In the genomic region with DNA sequence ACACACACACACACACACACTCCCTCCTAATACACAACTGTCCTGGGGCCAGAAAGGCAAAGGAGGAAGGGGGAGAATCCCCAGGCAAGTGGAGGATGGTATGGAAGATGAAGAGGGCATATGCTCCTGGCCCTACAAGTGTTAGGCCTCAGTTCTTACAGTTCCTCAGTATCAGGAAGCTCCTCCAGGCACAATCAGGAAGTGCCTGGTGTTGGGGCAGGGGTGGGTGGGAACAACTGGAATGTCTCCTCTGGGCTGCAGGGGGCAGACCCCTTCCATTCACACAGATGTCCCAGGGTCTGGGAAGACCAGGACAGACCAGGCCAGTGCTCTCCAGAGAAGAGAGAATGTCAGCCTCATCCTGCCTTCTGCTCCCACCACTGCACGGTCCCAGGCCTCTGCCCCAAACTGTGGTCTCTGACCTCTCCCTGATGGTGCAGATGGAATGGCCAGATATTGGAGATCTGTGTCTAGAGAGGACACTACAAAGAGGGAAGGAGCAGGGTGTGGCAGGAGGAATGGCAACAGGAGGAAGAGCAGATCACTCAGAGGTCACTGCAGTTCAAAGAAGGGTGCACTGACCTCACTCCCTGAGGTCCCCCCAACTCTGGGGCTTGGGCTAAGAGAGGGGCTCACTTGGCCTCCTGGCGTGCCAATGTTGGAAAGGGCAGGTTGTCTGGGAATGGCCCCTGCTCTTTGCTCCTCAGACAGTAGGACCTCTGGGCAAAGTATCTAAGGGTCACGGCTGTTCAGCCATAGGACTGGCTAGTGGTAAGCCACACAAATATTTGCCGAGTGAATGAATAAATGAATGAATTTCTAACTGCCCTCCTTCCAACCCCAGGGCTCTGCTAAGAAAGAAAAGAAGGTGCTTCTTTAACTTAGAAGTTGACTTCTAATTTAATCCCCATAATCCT, we compare ENCODE assay signal across 9 cellular contexts. TPM values are rescaled to one million over a fixed set of nuclear protein-coding genes. Genes with fewer than 3 reads are reported as not detected.
DNase-seq lines count a peak whose midpoint lies in the region; ATAC-seq, FAIRE-seq and TF ChIP-seq lines count a peak whose summit lies in the region.
"Had no signal": no experiment of that assay in that cellular context is flagged by ENCODE, and none has a peak within 500 bp of the region (broad histone marks: within the 10 kb centered on the region; RNA-seq: fewer than 3 reads in every experiment).

No MANE protein-coding gene starts in this region.

- H3K27ac Mint-ChIP-seq in natural killer cell treated with Interleukin-12 subunit alpha and Interleukin-12 subunit beta and Interleukin-15 and Interleukin-18, amount 100 ng/mL, for 72 hours = peak overlapping the region; percentile 94 to 99

- H2AFZ ChIP-seq in DND-41 (ENCODE audit: low read depth, low read length) = no peak overlapping the region
- H2AFZ ChIP-seq in K562 (ENCODE audit: low read depth, low read length) = peak overlapping the region; percentile 62; the same call in 1 of the 2 replicates

- peak; percentile 41 for TF ChIP-seq CTCF in DND-41 (IDR thresholded peaks at IDR 0.05; ENCODE audit: borderline replicate concordance, extremely low read depth, low read length, poor library complexity, severe bottlenecking)
- TF ChIP-seq CTCF in K562 (IDR thresholded peaks at IDR 0.05 in 2 of 3, conservative IDR thresholded peaks at IDR 0.05 in 1 of 3; ENCODE audit: insufficient read depth in 2 of 3, low read depth in 1 of 3, low read length in 3 of 3) = 0 out of 6 replicates have a peak, but pooled peaks of 1 of the 3 experiments have one; percentile 16

- in situ Hi-C loops in K562 (cut with MboI) = no loop called here

- DNase-seq in DND-41 (peak; percentile 41), K562 (ENCODE audit: extremely low read depth in 1 of 4, low spot score in 3 of 4) (peak in 1 of 4 experiments; percentile 29), middle frontal gyrus (ENCODE audit: extremely low spot score, low spot score) (no peak)
- no peak for DNase-seq in natural killer cell treated with Interleukin-12 subunit alpha and Interleukin-12 subunit beta and Interleukin-15 and Interleukin-18, amount 100 ng/mL, for 72 hours (ENCODE audit: low spot score)

- no peak for ATAC-seq in DND-41 (ENCODE audit: insufficient read depth, low read depth)
- ATAC-seq in HG03439 (IDR thresholded peaks at IDR 0.05; ENCODE audit: unreplicated experiment) = peak; percentile 2
- peak; percentile 32 for ATAC-seq in K562
- no peak for ATAC-seq in natural killer cell treated with Interleukin-12 subunit alpha and Interleukin-12 subunit beta and Interleukin-15 and Interleukin-18, amount 100 ng/mL, for 72 hours
- ATAC-seq in GM18868 (IDR thresholded peaks at IDR 0.05; ENCODE audit: unreplicated experiment) = no peak
- ATAC-seq in HG03025 (IDR thresholded peaks at IDR 0.05; ENCODE audit: low FRiP score, unreplicated experiment) = no peak
- ATAC-seq in GM19463 (IDR thresholded peaks at IDR 0.05; ENCODE audit: unreplicated experiment) = no peak

- H3K27me3 Mint-ChIP-seq in natural killer cell treated with Interleukin-12 subunit alpha and Interleukin-12 subunit beta and Interleukin-15 and Interleukin-18, amount 100 ng/mL, for 72 hours = no peaks in the 10 kb centered on the region

- intact Hi-C loops in K562 (cut with micrococcal nuclease) = no loop called here

- H3K27ac ChIP-seq in DND-41 (ENCODE audit: low read length) (peak overlapping the region; percentile 89), K562 (ENCODE audit: extremely low read depth, low read depth, low read length) (no peak overlapping the region)

- H3K4me1 Mint-ChIP-seq in natural killer cell treated with Interleukin-12 subunit alpha and Interleukin-12 subunit beta and Interleukin-15 and Interleukin-18, amount 100 ng/mL, for 72 hours (ENCODE audit: low read depth in 2 of 2) = peaks cover 67 to 71% of the 10 kb centered on the region in 2 donors

- TF ChIP-seq EP300 in K562 (IDR thresholded peaks at IDR 0.05; ENCODE audit: low read length) = no peak

- H3K79me2 ChIP-seq in DND-41 (ENCODE audit: insufficient read depth, low read length) (peaks cover 57% of the 10 kb centered on the region), K562 (ENCODE audit: control insufficient read depth, insufficient read depth, low read length) (no peaks in the 10 kb centered on the region)

- no peaks in the 10 kb centered on the region for H3K9me3 Mint-ChIP-seq in natural killer cell treated with Interleukin-12 subunit alpha and Interleukin-12 subunit beta and Interleukin-15 and Interleukin-18, amount 100 ng/mL, for 72 hours

- H4K20me1 ChIP-seq in DND-41 (ENCODE audit: insufficient read depth, low read length) (no peaks in the 10 kb centered on the region), K562 (replicated peaks; ENCODE audit: control insufficient read depth, insufficient read depth, low read length) (no peaks in the 10 kb centered on the region)

- POLR2A ChIA-PET in K562 (lab: Yijun Ruan, JAX) = interaction anchor here (0.7 to 0.8 kb wide), 2 partner anchors 11 to 386 kb away, joined by 3 to 4 read pairs; no protein-coding TSS in a partner anchor

- H3K9ac ChIP-seq in DND-41 (ENCODE audit: low read depth, low read length) (peak overlapping the region; percentile 73), K562 (ENCODE audit: insufficient read depth in 1 of 2, low read depth in 2 of 2, low read length in 2 of 2) (peak overlapping the region in 1 of 2 experiments; percentile 35; a peak in 1 of 4 replicates)

- CTCF ChIA-PET in K562 (lab: Yijun Ruan, JAX; ENCODE audit: low intra/inter-chr PET ratio) = no interaction called here

- H3K4me3 Mint-ChIP-seq in natural killer cell treated with Interleukin-12 subunit alpha and Interleukin-12 subunit beta and Interleukin-15 and Interleukin-18, amount 100 ng/mL, for 72 hours = peak overlapping the region; percentile 98

- peaks cover 98% of the 10 kb centered on the region for H3K4me1 ChIP-seq in DND-41 (ENCODE audit: insufficient read depth, low read length)
- H3K4me1 ChIP-seq in K562 (replicated peaks in 1 of 2; ENCODE audit: control insufficient read depth in 2 of 2, insufficient read depth in 2 of 2, low read length in 2 of 2) = peaks cover 23 to 29% of the 10 kb centered on the region in 2 experiments

- no peaks in the 10 kb centered on the region for H3K9me1 ChIP-seq in K562 (ENCODE audit: control insufficient read depth, insufficient read depth, low read length)

- H3K36me3 Mint-ChIP-seq in natural killer cell treated with Interleukin-12 subunit alpha and Interleukin-12 subunit beta and Interleukin-15 and Interleukin-18, amount 100 ng/mL, for 72 hours = peaks cover 6% of the 10 kb centered on the region

- H3K4me3 ChIP-seq in DND-41 (ENCODE audit: low read depth in 1 of 2, low read length in 2 of 2) = peak overlapping the region in 1 of 2 experiments; percentile 76; a peak in 2 of 4 replicates
- no peak overlapping the region for H3K4me3 ChIP-seq in K562

- peak; percentile 21 to 34; a peak in 3 of 4 replicates for TF ChIP-seq RAD21 in K562 (CRISPR knock-in tag; conservative IDR thresholded peaks at IDR 0.05 in 1 of 2, IDR thresholded peaks at IDR 0.05 in 1 of 2)

- WGBS in K562 (ENCODE audit: insufficient coverage, low coverage, missing lambda C conversion rate) = 47% methylated on average over 4 of the region's 4 CpGs

- H3K9me3 ChIP-seq in DND-41 (ENCODE audit: insufficient read depth, low read length, severe bottlenecking) (no peaks in the 10 kb centered on the region), K562 (replicated peaks; ENCODE audit: control insufficient read depth, insufficient read depth, low read depth, low read length) (no peaks in the 10 kb centered on the region)

- no peaks in the 10 kb centered on the region for H3K27me3 ChIP-seq in DND-41 (ENCODE audit: insufficient read depth, low read length, poor library complexity)
- peaks cover 0 to 5% of the 10 kb centered on the region in 2 experiments; a peak in 3 of 5 replicates for H3K27me3 ChIP-seq in K562 (ENCODE audit: control insufficient read depth in 2 of 2, insufficient read depth in 2 of 2, low read length in 2 of 2)

- no peak for FAIRE-seq in K562 (lab: Jason Lieb, UNC)
- FAIRE-seq: endothelial cell of umbilical vein had no signal

- no peak for TF ChIP-seq POLR2A in K562 (conservative IDR thresholded peaks at IDR 0.05)

- H3K36me3 ChIP-seq in DND-41 (ENCODE audit: insufficient read depth, low read length) (peaks cover 23% of the 10 kb centered on the region), K562 (ENCODE audit: control insufficient read depth, insufficient read depth, low read length) (no peaks in the 10 kb centered on the region)

- no TSS peak for BruUV-seq in K562 (replicated peaks; lab: Mats Ljungman, UMichigan)

- H3K4me2 ChIP-seq in DND-41 (ENCODE audit: insufficient read depth, low read length) = peak overlapping the region; percentile 75
- peak overlapping the region; percentile 24; the same call in 1 of the 2 replicates for H3K4me2 ChIP-seq in K562 (ENCODE audit: insufficient read depth, low read length)

RNA-seq across cellular contexts. Expression of gene DENND2D, which starts 2.5 kb away (rescaled TPM):
- total RNA-seq in K562 (2011; cell fraction: chromatin; rRNA removed; ENCODE audit: low replicate concordance) = not detected in 2 replicates
- total RNA-seq in K562 (2011; cell fraction: nucleolus; rRNA removed) = not detected in 2 replicates
- not detected in 2 replicates for total RNA-seq in K562 (2011; cell fraction: nucleoplasm; rRNA removed)
- total RNA-seq in K562 (2014; rRNA removed) = not detected in 2 replicates
- total RNA-seq in K562 (2014; rRNA removed; fragmentation: Illumina TruSeq; extraction: Trizol) = not detected in 2 replicates
- 0.15 TPM in 1 of 2 replicates, not detected in the other for total RNA-seq in K562 (2015; rRNA removed; fragmentation: Illumina TruSeq; extraction: Trizol)
- 0.36 and 0.44 TPM in 2 replicates for total RNA-seq in K562 (2021)
- not detected in 2 replicates for polyA plus RNA-seq in K562 (2011; rRNA removed)
- polyA plus RNA-seq in K562 (2011; cell fraction: cytosol; rRNA removed) = 0.10 TPM in 1 of 2 replicates, not detected in the other
- polyA plus RNA-seq in K562 (2011; cell fraction: nucleus; rRNA removed) = not detected in 2 replicates
- 0.17 and 0.33 TPM in 2 replicates for polyA plus RNA-seq in K562 (2012)
- 0.13 TPM in 1 of 2 replicates, not detected in the other for polyA plus RNA-seq in K562 (2014; fragmentation: Illumina TruSeq; extraction: Trizol)
- polyA plus RNA-seq in K562 (2014; fragmentation: Nextera tagmentation; extraction: Ambion mirVana) = under 1 TPM in 1 of 2 experiments, not detected in 1; 0.08 TPM
- not detected in 2 replicates for polyA plus RNA-seq in K562 (2014; rRNA removed)
- 0.11 TPM in 1 of 2 replicates, not detected in the other for polyA minus RNA-seq in K562 (2011; rRNA and poly(A)+ RNA removed)
- polyA minus RNA-seq in K562 (2011; cell fraction: cytosol; rRNA and poly(A)+ RNA removed) = not detected in 2 replicates
- 0.13 TPM in 1 of 2 replicates, not detected in the other for polyA minus RNA-seq in K562 (2011; cell fraction: nucleus; rRNA and poly(A)+ RNA removed)
- total RNA-seq in natural killer cell treated with Interleukin-12 subunit alpha and Interleukin-12 subunit beta and Interleukin-15 and Interleukin-18, amount 100 ng/mL, for 72 hours = 100 to 1,000 TPM; 103 to 118 TPM

RNA-seq across cellular contexts. Expression of gene CHI3L2, which starts 24.5 kb away (rescaled TPM):
- total RNA-seq in K562 (2011; cell fraction: chromatin; rRNA removed; ENCODE audit: low replicate concordance) = not detected in 2 replicates
- not detected in 2 replicates for total RNA-seq in K562 (2011; cell fraction: nucleolus; rRNA removed)
- not detected in 2 replicates for total RNA-seq in K562 (2011; cell fraction: nucleoplasm; rRNA removed)
- total RNA-seq in K562 (2014; rRNA removed) (not detected in 2 replicates), K562 (2014; rRNA removed; fragmentation: Illumina TruSeq; extraction: Trizol) (not detected in 2 replicates), K562 (2015; rRNA removed; fragmentation: Illumina TruSeq; extraction: Trizol) (0.07 TPM in 1 of 2 replicates, not detected in the other), K562 (2021) (0.27 TPM in 1 of 2 replicates, not detected in the other)
- polyA plus RNA-seq in K562 (2011; rRNA removed) (0.05 and 0.15 TPM in 2 replicates), K562 (2014; fragmentation: Illumina TruSeq; extraction: Trizol) (not detected in 2 replicates), K562 (2014; fragmentation: Nextera tagmentation; extraction: Ambion mirVana) (not detected), K562 (2014; rRNA removed) (0.22 TPM in 1 of 2 replicates, not detected in the other)
- polyA plus RNA-seq in K562 (2011; cell fraction: cytosol; rRNA removed) = 0.19 TPM in 1 of 2 replicates, not detected in the other
- polyA plus RNA-seq in K562 (2011; cell fraction: nucleus; rRNA removed) = not detected in 2 replicates
- polyA plus RNA-seq in K562 (2012) = 0.12 and 0.15 TPM in 2 replicates
- not detected in 2 replicates for polyA minus RNA-seq in K562 (2011; rRNA and poly(A)+ RNA removed)
- polyA minus RNA-seq in K562 (2011; cell fraction: cytosol; rRNA and poly(A)+ RNA removed) = not detected in 2 replicates
- not detected in 2 replicates for polyA minus RNA-seq in K562 (2011; cell fraction: nucleus; rRNA and poly(A)+ RNA removed)
- total RNA-seq in natural killer cell treated with Interleukin-12 subunit alpha and Interleukin-12 subunit beta and Interleukin-15 and Interleukin-18, amount 100 ng/mL, for 72 hours = 10 to 100 TPM in 1 of 2 donors, 1 to 10 TPM in 1; 4.3 to 30.6 TPM
- total RNA-seq: endothelial cell of umbilical vein had no signal
- polyA plus RNA-seq: endothelial cell of umbilical vein had no signal

Comparison
In these comparisons a context has a peak if more than half of its experiments do, and no peak if none do; other contexts are left out.
1. ATAC-seq: peak in HG03439 (single experiment) and K562 (single experiment); none in DND-41 (single experiment), natural killer cell treated with Interleukin-12 subunit alpha and Interleukin-12 subunit beta and Interleukin-15 and Interleukin-18, amount 100 ng/mL, for 72 hours (0 of 2), GM18868 (single experiment), HG03025 (single experiment) and GM19463 (single experiment).
2. RNA of gene DENND2D, which starts 2.5 kb away (total RNA-seq): 103 to 118 TPM in natural killer cell treated with Interleukin-12 subunit alpha and Interleukin-12 subunit beta and Interleukin-15 and Interleukin-18, amount 100 ng/mL, for 72 hours; 0.15 to 0.44 TPM in K562; every median in the first group is over 10 times any median in the second.